In genomic region chr1:227781314-227781930, GRCh38 we compare ENCODE assay signal across 14 cellular contexts. TPM values are rescaled to one million over a fixed set of nuclear protein-coding genes. Genes with fewer than 3 reads are reported as not detected.
"Had no signal": no experiment of that assay in that cellular context is flagged by ENCODE, and none has a peak within 500 bp of the region (broad histone marks: within the 10 kb centered on the region; RNA-seq: fewer than 3 reads in every experiment).

No MANE protein-coding gene starts in this region.

- DNase-seq: activated CD4-positive, alpha-beta T cell treated with anti-CD3 and anti-CD28 coated beads for 4 hours; effector memory CD4-positive, alpha-beta T cell; small intestine; stimulated activated naive B cell treated with anti-CD40 and anti-IgM and Interleukin-4, amounts not matched to agents 10 μg/mL and 1 μg/mL and 100 μg/mL, for 72 hours had no signal

- H3K27ac Mint-ChIP-seq: mesothelial cell of epicardium; stimulated activated naive B cell treated with anti-CD40 and anti-IgM and Interleukin-4, amounts not matched to agents 10 μg/mL and 1 μg/mL and 100 μg/mL, for 72 hours had no signal

- H3K27me3 Mint-ChIP-seq: stimulated activated naive B cell treated with anti-CD40 and anti-IgM and Interleukin-4, amounts not matched to agents 10 μg/mL and 1 μg/mL and 100 μg/mL, for 72 hours had no signal

- H3K9me3 ChIP-seq: gastroesophageal sphincter, thoracic aorta had no signal

- H3K4me3 ChIP-seq: gastroesophageal sphincter, thoracic aorta had no signal

- ATAC-seq: gastroesophageal sphincter; SK-N-SH treated with all-trans-retinoic acid at 6 μM for 48 hours; stimulated activated naive B cell treated with anti-CD40 and anti-IgM and Interleukin-4, amounts not matched to agents 10 μg/mL and 1 μg/mL and 100 μg/mL, for 72 hours had no signal

- H3K4me3 Mint-ChIP-seq: mesothelial cell of epicardium; stimulated activated naive B cell treated with anti-CD40 and anti-IgM and Interleukin-4, amounts not matched to agents 10 μg/mL and 1 μg/mL and 100 μg/mL, for 72 hours had no signal

- H3K9me3 Mint-ChIP-seq: mesothelial cell of epicardium; stimulated activated naive B cell treated with anti-CD40 and anti-IgM and Interleukin-4, amounts not matched to agents 10 μg/mL and 1 μg/mL and 100 μg/mL, for 72 hours had no signal

- H3K27ac ChIP-seq: epithelial cell of prostate, gastroesophageal sphincter, thoracic aorta had no signal

- H3K36me3 ChIP-seq: thoracic aorta had no signal

- H3K4me1 Mint-ChIP-seq: mesothelial cell of epicardium had no signal

- H3K27me3 ChIP-seq: gastroesophageal sphincter had no signal

RNA-seq across cellular contexts. Expression of gene PRSS38, which starts 34.1 kb away (rescaled TPM):
- total RNA-seq: astrocyte; gastroesophageal sphincter; kidney epithelial cell; lower leg skin; mesothelial cell of epicardium; myocyte; T-helper 1 cell treated with Interleukin-12 subunit alpha and Interleukin-12 subunit beta and Interleukin-4 antibody, amounts not matched to agents 30 ng/mL and 1 ng/mL, for 36 hours; thoracic aorta had no signal
- polyA plus RNA-seq: small intestine had no signal
